Comparison of ENCODE assay signal across 3 cellular contexts in the genomic region with DNA sequence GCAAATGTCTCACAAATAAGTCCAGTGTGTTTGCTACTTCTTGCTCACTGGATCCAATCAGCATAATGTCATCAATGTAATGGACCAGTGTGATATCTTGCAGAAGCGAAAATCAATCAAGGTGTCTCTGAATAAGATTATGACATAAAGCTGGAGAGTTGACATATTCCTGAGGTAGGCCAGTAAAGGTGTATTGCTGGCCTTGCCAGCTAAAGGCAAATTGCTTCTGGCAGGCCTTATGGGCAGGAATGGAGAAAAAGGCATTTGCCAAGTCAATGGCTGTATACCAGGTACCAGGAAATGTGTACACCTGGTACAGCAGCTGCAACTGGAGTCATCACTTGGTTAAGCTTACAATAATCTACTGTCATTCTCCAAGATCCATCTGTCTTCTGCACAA.
DNase-seq lines count a peak whose midpoint lies in the region; TF ChIP-seq lines count a peak whose summit lies in the region.
"Not testable (repeated sequence)": the region's sequence is repeated elsewhere in the genome, so short reads cannot be mapped to it uniquely, and the experiment has no call there.

No MANE protein-coding gene starts in this region.

- H3K36me3 ChIP-seq in HEK293 (ENCODE audit: control insufficient read depth in 2 of 2, insufficient read depth in 1 of 2, low read length in 2 of 2) = not testable (repeated sequence)

- not testable (repeated sequence) for H3K4me3 ChIP-seq in HEK293 (ENCODE audit: low read depth, low read length)

- not testable (repeated sequence) for H3K4me1 ChIP-seq in HEK293 (ENCODE audit: control insufficient read depth, insufficient read depth, low read length)

- not testable (repeated sequence) for TF ChIP-seq CTCF in HEK293 (tag by site-specific recombination; IDR thresholded peaks at IDR 0.05)

- CTCF ChIA-PET in HEK293 (lab: Yijun Ruan, JAX) = interaction anchor here (0.6 kb wide), 2 partner anchors 489 to 1701 kb away, joined by 3 read pairs; no protein-coding TSS in a partner anchor

- POLR2A ChIA-PET in HEK293 (lab: Yijun Ruan, JAX) = not testable (repeated sequence)

- not testable (repeated sequence) for H3K9me3 ChIP-seq in HEK293 (ENCODE audit: control insufficient read depth, insufficient read depth, low read depth, low read length)

- DNase-seq in NCI-H2171 treated with DMSO at 0.1 percent for 48 hours (lab: John Stamatoyannopoulos, UW) (peak; percentile 57), NCI-H82 (lab: John Stamatoyannopoulos, UW) (peak; percentile 43)

- not testable (repeated sequence) for H3K27ac ChIP-seq in HEK293 (ENCODE audit: extremely low read depth, low read depth, low read length)

TF ChIP-seq in HEK293, 187 proteins besides CTCF, POLR2A, EP300 and RAD21:
- TF ChIP-seq ZNF157 (tag by site-specific recombination; IDR thresholded peaks at IDR 0.05) = peak; percentile 96
TF ChIP-seq in HEK293: peak in this region for 1; not testable (repeated sequence) for 186.
